Comparison of ENCODE assay signal across 15 cellular contexts in the genomic region with DNA sequence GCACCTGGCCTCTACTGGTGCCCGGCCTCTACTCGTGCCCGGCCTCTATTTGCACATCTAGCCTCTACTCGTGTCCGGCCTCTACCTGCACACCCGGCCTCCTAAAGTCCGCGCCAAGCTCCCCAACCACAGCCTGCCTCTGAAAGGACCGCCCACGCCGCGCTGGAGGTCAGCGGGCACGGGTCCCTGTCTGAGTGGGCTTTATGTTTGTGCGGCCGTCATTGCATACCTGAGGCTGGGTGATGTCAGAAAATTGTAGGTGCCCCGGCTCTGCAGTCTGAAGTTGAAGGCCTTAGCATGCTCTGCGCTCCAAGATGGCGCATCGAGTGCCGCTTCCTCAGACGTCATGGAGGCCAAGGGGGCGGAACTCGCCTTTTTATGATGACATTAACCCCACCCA. TPM values are rescaled to one million over a fixed set of nuclear protein-coding genes. Genes with fewer than 3 reads are reported as not detected.
A peak's percentile ranks its signal among the peaks of the same experiment; 100 is the strongest.
DNase-seq lines count a peak whose midpoint lies in the region; ATAC-seq and TF ChIP-seq lines count a peak whose summit lies in the region.
"Had no signal": no experiment of that assay in that cellular context is flagged by ENCODE, and none has a peak within 500 bp of the region (broad histone marks: within the 10 kb centered on the region; RNA-seq: fewer than 3 reads in every experiment).

No MANE protein-coding gene starts in this region.

- no peaks in the 10 kb centered on the region for H3K27me3 ChIP-seq in thymus (ENCODE audit: control insufficient read depth, insufficient read depth)

- peaks cover 9% of the 10 kb centered on the region for H3K27me3 Mint-ChIP-seq in activated T-cell treated with anti-CD3 and anti-CD28 coated beads, Interleukin-2, amount 50 U/mL, for 72 hours (ENCODE audit: low read depth)
- peaks cover 2% of the 10 kb centered on the region for H3K27me3 Mint-ChIP-seq in brain
- peaks cover 0 to 11% of the 10 kb centered on the region in 2 donors for H3K27me3 Mint-ChIP-seq in natural killer cell treated with Interleukin-12 subunit alpha and Interleukin-12 subunit beta and Interleukin-15 and Interleukin-18, amount 100 ng/mL, for 72 hours
- H3K27me3 Mint-ChIP-seq in T-helper 2 cell treated with Interferon-gamma antibody and Interleukin-4, amounts not matched to agents 5 μg/mL and 100 μg/mL, for 36 hours (ENCODE audit: low read depth), result no peaks in the 10 kb centered on the region

- 78% methylated on average over 24 of the region's 24 CpGs for WGBS in thymus

- peak overlapping the region; percentile 69 for H3K4me3 ChIP-seq in thymus (ENCODE audit: low read length)
- no peak overlapping the region for H3K4me3 ChIP-seq in mucosa of descending colon
- H3K4me3 ChIP-seq: A549 had no signal

- H3K9me3 Mint-ChIP-seq in activated T-cell treated with anti-CD3 and anti-CD28 coated beads, Interleukin-2, amount 50 U/mL, for 72 hours, result peaks cover 18 to 35% of the 10 kb centered on the region in 2 donors
- peaks cover 29 to 74% (median 46%) of the 10 kb centered on the region in 5 experiments for H3K9me3 Mint-ChIP-seq in brain
- H3K9me3 Mint-ChIP-seq in natural killer cell treated with Interleukin-12 subunit alpha and Interleukin-12 subunit beta and Interleukin-15 and Interleukin-18, amount 100 ng/mL, for 72 hours, result peaks cover 18% of the 10 kb centered on the region
- peaks cover 47% of the 10 kb centered on the region for H3K9me3 Mint-ChIP-seq in T-helper 2 cell treated with Interferon-gamma antibody and Interleukin-4, amounts not matched to agents 5 μg/mL and 100 μg/mL, for 36 hours

- H3K36me3 ChIP-seq in thymus (ENCODE audit: control insufficient read depth, insufficient read depth), result peaks cover 16% of the 10 kb centered on the region
- no peaks in the 10 kb centered on the region for H3K36me3 ChIP-seq in mucosa of descending colon (ENCODE audit: low read depth)

- H3K36me3 Mint-ChIP-seq in activated T-cell treated with anti-CD3 and anti-CD28 coated beads, Interleukin-2, amount 50 U/mL, for 72 hours (ENCODE audit: insufficient read depth in 2 of 2), result peaks cover 26 to 41% of the 10 kb centered on the region in 2 donors
- peaks cover 56% of the 10 kb centered on the region for H3K36me3 Mint-ChIP-seq in brain
- peaks cover 13% of the 10 kb centered on the region for H3K36me3 Mint-ChIP-seq in natural killer cell treated with Interleukin-12 subunit alpha and Interleukin-12 subunit beta and Interleukin-15 and Interleukin-18, amount 100 ng/mL, for 72 hours
- peaks cover 5% of the 10 kb centered on the region for H3K36me3 Mint-ChIP-seq in T-helper 2 cell treated with Interferon-gamma antibody and Interleukin-4, amounts not matched to agents 5 μg/mL and 100 μg/mL, for 36 hours (ENCODE audit: low read depth)

- H3K9me3 ChIP-seq in thymus (ENCODE audit: control insufficient read depth), result peaks cover 22% of the 10 kb centered on the region
- H3K9me3 ChIP-seq in mucosa of descending colon, result peaks cover 47% of the 10 kb centered on the region

- H3K4me1 Mint-ChIP-seq in activated T-cell treated with anti-CD3 and anti-CD28 coated beads, Interleukin-2, amount 50 U/mL, for 72 hours (ENCODE audit: low read depth), result peaks cover 7% of the 10 kb centered on the region
- H3K4me1 Mint-ChIP-seq in brain, result peaks cover 18% of the 10 kb centered on the region
- H3K4me1 Mint-ChIP-seq in natural killer cell treated with Interleukin-12 subunit alpha and Interleukin-12 subunit beta and Interleukin-15 and Interleukin-18, amount 100 ng/mL, for 72 hours (ENCODE audit: low read depth in 2 of 2), result peaks cover 0 to 12% of the 10 kb centered on the region in 2 donors
- H3K4me1 Mint-ChIP-seq in T-helper 2 cell treated with Interferon-gamma antibody and Interleukin-4, amounts not matched to agents 5 μg/mL and 100 μg/mL, for 36 hours (ENCODE audit: low read depth), result no peaks in the 10 kb centered on the region

- H3K4me3 Mint-ChIP-seq in activated T-cell treated with anti-CD3 and anti-CD28 coated beads, Interleukin-2, amount 50 U/mL, for 72 hours, result peak overlapping the region; percentile 59 to 83
- peak overlapping the region; percentile 73 to 87 (median 75) for H3K4me3 Mint-ChIP-seq in brain
- peak overlapping the region; percentile 66 for H3K4me3 Mint-ChIP-seq in natural killer cell treated with Interleukin-12 subunit alpha and Interleukin-12 subunit beta and Interleukin-15 and Interleukin-18, amount 100 ng/mL, for 72 hours
- H3K4me3 Mint-ChIP-seq in T-helper 2 cell treated with Interferon-gamma antibody and Interleukin-4, amounts not matched to agents 5 μg/mL and 100 μg/mL, for 36 hours, result no peak overlapping the region

- intact Hi-C loops in mucosa of descending colon (cut with DNase I, micrococcal nuclease), result no loop called here

- TF ChIP-seq CTCF in brain (conservative IDR thresholded peaks at IDR 0.05) (no peak), mucosa of descending colon (IDR thresholded peaks at IDR 0.05) (no peak)

- DNase-seq in activated T-cell treated with anti-CD3 and anti-CD28 coated beads, Interleukin-2, amount 50 U/mL, for 72 hours, result no peak
- DNase-seq in activated T-cell treated with anti-CD3 and anti-CD28 coated beads, Interleukin-2, amount 50 U/mL, for 48 hours, result no peak
- no peak for DNase-seq in natural killer cell treated with Interleukin-12 subunit alpha and Interleukin-12 subunit beta and Interleukin-15 and Interleukin-18, amount 100 ng/mL, for 72 hours (ENCODE audit: low spot score)
- DNase-seq in mucosa of descending colon (no peak), activated gamma-delta T cell (lab: John Stamatoyannopoulos, UW) (no peak)
- DNase-seq in T-helper 2 cell treated with Interferon-gamma antibody and Interleukin-4, amounts not matched to agents 5 μg/mL and 100 μg/mL, for 36 hours (ENCODE audit: low spot score), result no peak
- DNase-seq: activated CD4-positive, CD25-positive, alpha-beta regulatory T cell; activated effector memory CD4-positive, alpha-beta T cell treated with Interleukin-2 at 50 U/mL for 16 hours; NCI-H187; SIG-M5 had no signal

- no peak overlapping the region for H3K27ac Mint-ChIP-seq in activated T-cell treated with anti-CD3 and anti-CD28 coated beads, Interleukin-2, amount 50 U/mL, for 72 hours
- H3K27ac Mint-ChIP-seq in brain, result peak overlapping the region in 4 of 5 experiments; percentile 41 to 93 (median 69)
- H3K27ac Mint-ChIP-seq in natural killer cell treated with Interleukin-12 subunit alpha and Interleukin-12 subunit beta and Interleukin-15 and Interleukin-18, amount 100 ng/mL, for 72 hours, result no peak overlapping the region
- no peak overlapping the region for H3K27ac Mint-ChIP-seq in T-helper 2 cell treated with Interferon-gamma antibody and Interleukin-4, amounts not matched to agents 5 μg/mL and 100 μg/mL, for 36 hours

- no peaks in the 10 kb centered on the region for H3K4me1 ChIP-seq in thymus (ENCODE audit: control insufficient read depth, insufficient read depth, low read length)
- H3K4me1 ChIP-seq in mucosa of descending colon (ENCODE audit: low read depth), result no peaks in the 10 kb centered on the region
- H3K4me1 ChIP-seq: A549 had no signal

- ATAC-seq in activated T-cell treated with anti-CD3 and anti-CD28 coated beads, Interleukin-2, amount 50 U/mL, for 72 hours (replicated peaks in 1 of 2), result no peak
- ATAC-seq in natural killer cell treated with Interleukin-12 subunit alpha and Interleukin-12 subunit beta and Interleukin-15 and Interleukin-18, amount 100 ng/mL, for 72 hours, result no peak
- no peak for ATAC-seq in mucosa of descending colon
- ATAC-seq: A549, HCT116 had no signal

- no peak overlapping the region for H3K27ac ChIP-seq in thymus (ENCODE audit: low read depth)
- H3K27ac ChIP-seq: A549 had no signal

RNA-seq across cellular contexts. Expression of a gene that starts 1.1 kb away (rescaled TPM):
- total RNA-seq in activated T-cell treated with anti-CD3 and anti-CD28 coated beads, Interleukin-2, amount 50 U/mL, for 72 hours, result 1 to 10 TPM; 1.7 to 1.9 TPM
- 8.5 TPM for polyA plus RNA-seq in brain (ENCODE audit: insufficient read depth, low read depth, low replicate concordance)
- total RNA-seq in natural killer cell treated with Interleukin-12 subunit alpha and Interleukin-12 subunit beta and Interleukin-15 and Interleukin-18, amount 100 ng/mL, for 72 hours, result 1 to 10 TPM in 1 of 2 donors, under 1 TPM in 1; 0.20 to 1.4 TPM
- polyA plus RNA-seq in thymus, result 14.6 TPM
- 1 to 10 TPM; 1.3 to 5.8 (median 2.2) TPM for total RNA-seq in mucosa of descending colon
- polyA plus RNA-seq: A549 had no signal

RNA-seq across cellular contexts. Expression of a gene that starts 26.4 kb away (rescaled TPM):
- not detected for total RNA-seq in activated T-cell treated with anti-CD3 and anti-CD28 coated beads, Interleukin-2, amount 50 U/mL, for 72 hours
- polyA plus RNA-seq in brain (ENCODE audit: insufficient read depth, low read depth, low replicate concordance) (1.1 TPM), thymus (1.6 TPM)
- total RNA-seq in natural killer cell treated with Interleukin-12 subunit alpha and Interleukin-12 subunit beta and Interleukin-15 and Interleukin-18, amount 100 ng/mL, for 72 hours, result not detected
- total RNA-seq in mucosa of descending colon, result not detected
- total RNA-seq: mononuclear cell had no signal
- polyA plus RNA-seq: A549 had no signal

RNA-seq across cellular contexts. Expression of a gene that starts 37.8 kb away (rescaled TPM):
- 10 to 100 TPM; 34.0 to 51.3 TPM for total RNA-seq in activated T-cell treated with anti-CD3 and anti-CD28 coated beads, Interleukin-2, amount 50 U/mL, for 72 hours
- 158 TPM for polyA plus RNA-seq in brain (ENCODE audit: insufficient read depth, low read depth, low replicate concordance)
- 10 to 100 TPM in 1 of 2 donors, 1 to 10 TPM in 1; 9.7 to 22.2 TPM for total RNA-seq in natural killer cell treated with Interleukin-12 subunit alpha and Interleukin-12 subunit beta and Interleukin-15 and Interleukin-18, amount 100 ng/mL, for 72 hours
- 73.4 TPM for polyA plus RNA-seq in thymus
- 10 to 100 TPM; 17.9 to 69.5 (median 23.0) TPM for total RNA-seq in mucosa of descending colon

RNA-seq across cellular contexts. Expression of a gene that starts 57.6 kb away (rescaled TPM):
- 10 to 100 TPM; 13.1 to 13.8 TPM for total RNA-seq in activated T-cell treated with anti-CD3 and anti-CD28 coated beads, Interleukin-2, amount 50 U/mL, for 72 hours
- polyA plus RNA-seq in brain (ENCODE audit: insufficient read depth, low read depth, low replicate concordance), result 4.8 TPM
- total RNA-seq in natural killer cell treated with Interleukin-12 subunit alpha and Interleukin-12 subunit beta and Interleukin-15 and Interleukin-18, amount 100 ng/mL, for 72 hours, result 1 to 10 TPM; 8.8 to 8.9 TPM
- polyA plus RNA-seq in thymus, result 18.8 TPM
- total RNA-seq in mucosa of descending colon, result 10 to 100 TPM; 11.6 to 17.1 (median 13.8) TPM

Comparison
In these comparisons a context has a peak if more than half of its experiments do, and no peak if none do; other contexts are left out.
1. H3K27ac Mint-ChIP-seq: peak in brain (4 of 5); none in activated T-cell treated with anti-CD3 and anti-CD28 coated beads, Interleukin-2, amount 50 U/mL, for 72 hours (single experiment), natural killer cell treated with Interleukin-12 subunit alpha and Interleukin-12 subunit beta and Interleukin-15 and Interleukin-18, amount 100 ng/mL, for 72 hours (0 of 2) and T-helper 2 cell treated with Interferon-gamma antibody and Interleukin-4, amounts not matched to agents 5 μg/mL and 100 μg/mL, for 36 hours (single experiment).